In genomic region chr17:11558681-11559234, GRCh38 we compare ENCODE assay signal across 1 cellular context.
TF ChIP-seq lines count a peak whose summit lies in the region.

No MANE protein-coding gene starts in this region.

TF ChIP-seq in H1, 55 proteins besides CTCF, POLR2A, EP300 and RAD21:
- no peak for TF ChIP-seq GTF2F1 (IDR thresholded peaks at IDR 0.05; ENCODE audit: borderline replicate concordance, low read depth, low read length)
- TF ChIP-seq KDM4A (IDR thresholded peaks at IDR 0.05; ENCODE audit: low read depth, low read length, severe bottlenecking): no peak
- no peak for TF ChIP-seq ASH2L (IDR thresholded peaks at IDR 0.05; ENCODE audit: low read length)
- TF ChIP-seq BRCA1 (IDR thresholded peaks at IDR 0.05; ENCODE audit: low read depth, low read length): no peak
- TF ChIP-seq TAF1 (IDR thresholded peaks at IDR 0.05; ENCODE audit: low read depth, low read length): no peak
